ENCODE assay signal across 25 cellular contexts in the genomic region with DNA sequence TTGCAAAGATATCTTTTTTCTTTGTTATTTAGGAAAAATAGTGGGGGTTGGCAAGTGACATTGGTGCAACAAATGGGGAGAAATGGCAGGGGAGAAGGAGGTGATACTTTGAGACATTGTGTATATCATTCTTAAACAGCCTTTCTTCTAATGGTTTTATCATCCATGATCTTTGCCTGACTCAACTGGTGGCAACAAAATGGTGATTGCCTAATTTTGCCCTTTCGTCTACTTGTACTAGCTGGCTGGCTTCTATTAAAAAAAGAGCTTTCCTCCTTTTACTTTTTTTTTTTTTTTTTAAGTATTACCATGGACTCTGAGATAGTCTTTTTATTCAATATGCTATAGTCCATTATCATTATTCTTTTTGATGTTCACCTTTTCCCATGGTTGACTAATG. TPM values are rescaled to one million over a fixed set of nuclear protein-coding genes. Genes with fewer than 3 reads are reported as not detected.
DNase-seq lines count a peak whose midpoint lies in the region; ATAC-seq, FAIRE-seq and TF ChIP-seq lines count a peak whose summit lies in the region.
"Had no signal": no experiment of that assay in that cellular context is flagged by ENCODE, and none has a peak within 500 bp of the region (broad histone marks: within the 10 kb centered on the region; RNA-seq: fewer than 3 reads in every experiment).

No MANE protein-coding gene starts in this region.

- TF ChIP-seq CTCF in AG10803 (conservative IDR thresholded peaks at IDR 0.05; ENCODE audit: low read length): no peak
- TF ChIP-seq CTCF in epithelial cell of esophagus (IDR thresholded peaks at IDR 0.05; ENCODE audit: insufficient read depth, low read depth, low read length, missing control alignments): no peak
- no peak for TF ChIP-seq CTCF in fibroblast of the aortic adventitia (IDR thresholded peaks at IDR 0.05; ENCODE audit: insufficient read depth, low read length)

- DNase-seq in AG10803 (ENCODE audit: low read depth): peak; percentile 12
- DNase-seq in epithelial cell of esophagus (ENCODE audit: low read depth): peak; percentile 15
- DNase-seq in fibroblast of the aortic adventitia (ENCODE audit: low read depth): peak; percentile 57
- no peak for DNase-seq in DMS153 treated with DMSO at 0.1 percent for 48 hours (lab: John Stamatoyannopoulos, UW; ENCODE audit: unreplicated experiment)
- DNase-seq in stimulated activated CD8-positive, alpha-beta memory T cell treated with anti-CD3 and anti-CD28 coated beads, Interleukin-4, amount 100 ng/mL, for 48 hours: no peak
- DNase-seq: CD4-positive, CD25-positive, alpha-beta regulatory T cell; DMS153; MG63; NCI-H1092; NCI-H1417 treated with DMSO at 0.1 percent for 48 hours; NCI-H1694 treated with DMSO at 0.1 percent for 48 hours; NCI-H2081; NCI-H226; NCI-H510A; NCI-H69; Right ventricle myocardium superior; RPMI8226 had no signal

- ATAC-seq in HG03095 (IDR thresholded peaks at IDR 0.05; ENCODE audit: unreplicated experiment): no peak
- ATAC-seq: HCT116, K562 had no signal

- FAIRE-seq in TTC549 (lab: Jason Lieb, UNC): peak; percentile 11
- FAIRE-seq: GM19239, HTR-8/SVneo, K562 had no signal

- H3K4me3 ChIP-seq in AG10803 (ENCODE audit: low read length) (no peak overlapping the region), epithelial cell of esophagus (ENCODE audit: low read length) (no peak overlapping the region), fibroblast of the aortic adventitia (ENCODE audit: low read depth, low read length) (no peak overlapping the region)
- H3K4me3 ChIP-seq: BLaER1, K562, MG63, SJSA1 had no signal

RNA-seq across cellular contexts. Expression of a gene that starts 27.7 kb away (rescaled TPM):
- total RNA-seq in fibroblast of the aortic adventitia (ENCODE audit: low replicate concordance): 25.2 and 54.7 TPM in 2 replicates

Comparison
In these comparisons a context has a peak if more than half of its experiments do, and no peak if none do; other contexts are left out.
1. DNase-seq: peak in AG10803 (single experiment), epithelial cell of esophagus (single experiment) and fibroblast of the aortic adventitia (single experiment); none in DMS153 treated with DMSO at 0.1 percent for 48 hours (single experiment) and stimulated activated CD8-positive, alpha-beta memory T cell treated with anti-CD3 and anti-CD28 coated beads, Interleukin-4, amount 100 ng/mL, for 48 hours (single experiment).